Comparison of ENCODE assay signal across 33 cellular contexts in the genomic region with DNA sequence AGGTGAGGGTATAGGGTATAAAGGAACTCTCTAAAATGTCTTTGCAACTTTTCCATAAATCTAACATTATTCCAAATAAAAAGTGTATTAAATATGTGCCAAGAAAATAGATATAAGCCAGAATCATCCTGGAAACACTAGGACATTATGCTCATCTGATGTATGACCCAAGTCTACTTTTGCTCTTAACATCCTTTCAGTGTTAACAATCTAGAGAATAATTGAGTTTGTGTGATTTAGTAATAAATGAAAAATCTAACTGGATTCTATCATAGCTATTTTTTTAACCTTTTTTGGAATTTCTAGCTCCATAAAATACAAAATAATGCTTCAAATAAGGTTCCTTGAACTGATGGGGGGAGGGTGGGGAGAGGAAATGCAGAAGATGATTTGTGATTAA.
DNase-seq lines count a peak whose midpoint lies in the region; ATAC-seq and TF ChIP-seq lines count a peak whose summit lies in the region.
"Had no signal": no experiment of that assay in that cellular context is flagged by ENCODE, and none has a peak within 500 bp of the region (broad histone marks: within the 10 kb centered on the region; RNA-seq: fewer than 3 reads in every experiment).

No MANE protein-coding gene starts in this region.

- H3F3A ChIP-seq in SK-N-SH (replicated peaks; ENCODE audit: insufficient read depth), result peaks cover 6% of the 10 kb centered on the region

- H3K4me2 ChIP-seq in SK-N-SH, result no peak overlapping the region
- H3K4me2 ChIP-seq: A549; BLaER1; BLaER1 treated with 17β-estradiol and CSF1 and Interleukin-3, amounts not matched to agents 10 nM and 100 nM had no signal

- peaks cover 3% of the 10 kb centered on the region for H3K36me3 Mint-ChIP-seq in central memory CD8-positive, alpha-beta T cell (ENCODE audit: insufficient read depth)
- H3K36me3 Mint-ChIP-seq in stimulated activated naive B cell treated with anti-CD40 and anti-IgM and Interleukin-4, amounts not matched to agents 10 μg/mL and 1 μg/mL and 100 μg/mL, for 72 hours, result peaks cover 22 to 35% of the 10 kb centered on the region in 2 donors

- peak overlapping the region; percentile 16 for H3K27ac Mint-ChIP-seq in central memory CD8-positive, alpha-beta T cell (ENCODE audit: low read depth)
- peak overlapping the region; percentile 57 for H3K27ac Mint-ChIP-seq in stimulated activated naive B cell treated with anti-CD40 and anti-IgM and Interleukin-4, amounts not matched to agents 10 μg/mL and 1 μg/mL and 100 μg/mL, for 72 hours
- H3K27ac Mint-ChIP-seq: B cell; CD14-positive monocyte; CD4-positive, alpha-beta memory T cell; CD4-positive, alpha-beta T cell; CD4-positive, CD25-positive, alpha-beta regulatory T cell; CD8-positive, alpha-beta T cell had no signal

- no peak for ATAC-seq in SK-N-SH treated with all-trans-retinoic acid at 6 μM for 48 hours
- no peak for ATAC-seq in central memory CD8-positive, alpha-beta T cell (replicated peaks; ENCODE audit: extremely low read depth, poor library complexity, severe bottlenecking)
- no peak for ATAC-seq in stimulated activated naive B cell treated with anti-CD40 and anti-IgM and Interleukin-4, amounts not matched to agents 10 μg/mL and 1 μg/mL and 100 μg/mL, for 72 hours (replicated peaks)
- ATAC-seq: A549; CD8-positive, alpha-beta T cell had no signal

- 0 out of 2 replicates have a peak, but pooled peaks cover 9% of the 10 kb centered on the region for H3K9me3 ChIP-seq in SK-N-SH
- H3K9me3 ChIP-seq: BE2C, Caco-2 had no signal

- no peak overlapping the region for H3K4me3 Mint-ChIP-seq in central memory CD8-positive, alpha-beta T cell
- H3K4me3 Mint-ChIP-seq in stimulated activated naive B cell treated with anti-CD40 and anti-IgM and Interleukin-4, amounts not matched to agents 10 μg/mL and 1 μg/mL and 100 μg/mL, for 72 hours, result no peak overlapping the region
- H3K4me3 Mint-ChIP-seq: B cell; CD14-positive monocyte; CD4-positive, alpha-beta memory T cell; CD4-positive, alpha-beta T cell; CD4-positive, CD25-positive, alpha-beta regulatory T cell; CD8-positive, alpha-beta memory T cell; CD8-positive, alpha-beta T cell had no signal

- no peaks in the 10 kb centered on the region for H3K27me3 ChIP-seq in SK-N-SH (ENCODE audit: insufficient read depth)
- H3K27me3 ChIP-seq: BE2C; BLaER1; BLaER1 treated with 17β-estradiol and CSF1 and Interleukin-3, amounts not matched to agents 10 nM and 100 nM had no signal

- no peaks in the 10 kb centered on the region for H4K20me1 ChIP-seq in SK-N-SH (ENCODE audit: insufficient read depth)
- H4K20me1 ChIP-seq: BLaER1; BLaER1 treated with 17β-estradiol and CSF1 and Interleukin-3, amounts not matched to agents 10 nM and 100 nM had no signal

- peaks cover 0 to 9% of the 10 kb centered on the region in 2 experiments for H3K36me3 ChIP-seq in SK-N-SH (replicated peaks in 1 of 2; ENCODE audit: control insufficient read depth in 1 of 2, insufficient read depth in 2 of 2, low read length in 1 of 2)
- H3K36me3 ChIP-seq: BE2C had no signal

- no peaks in the 10 kb centered on the region for H3K9me2 ChIP-seq in SK-N-SH

- H3K4me1 Mint-ChIP-seq in central memory CD8-positive, alpha-beta T cell, result peaks cover 19% of the 10 kb centered on the region
- peaks cover 0 to 6% of the 10 kb centered on the region in 2 donors for H3K4me1 Mint-ChIP-seq in stimulated activated naive B cell treated with anti-CD40 and anti-IgM and Interleukin-4, amounts not matched to agents 10 μg/mL and 1 μg/mL and 100 μg/mL, for 72 hours
- H3K4me1 Mint-ChIP-seq: CD14-positive monocyte had no signal

- no peaks in the 10 kb centered on the region for H3K79me2 ChIP-seq in SK-N-SH (ENCODE audit: insufficient read depth)

- H3K9ac ChIP-seq in SK-N-SH, result no peak overlapping the region
- H3K9ac ChIP-seq: BLaER1; BLaER1 treated with 17β-estradiol and CSF1 and Interleukin-3, amounts not matched to agents 10 nM and 100 nM had no signal

- CTCF ChIA-PET in SK-N-SH (lab: Yijun Ruan, JAX), result no interaction called here

- H3K27me3 Mint-ChIP-seq in central memory CD8-positive, alpha-beta T cell, result no peaks in the 10 kb centered on the region
- H3K27me3 Mint-ChIP-seq in stimulated activated naive B cell treated with anti-CD40 and anti-IgM and Interleukin-4, amounts not matched to agents 10 μg/mL and 1 μg/mL and 100 μg/mL, for 72 hours, result no peaks in the 10 kb centered on the region
- H3K27me3 Mint-ChIP-seq: B cell; CD4-positive, alpha-beta memory T cell; CD4-positive, alpha-beta T cell; CD4-positive, CD25-positive, alpha-beta regulatory T cell; CD8-positive, alpha-beta memory T cell had no signal

- no peak for TF ChIP-seq EP300 in SK-N-SH (IDR thresholded peaks at IDR 0.05; ENCODE audit: borderline replicate concordance in 1 of 2, low read depth in 1 of 2, low read length in 1 of 2)

- no peak for TF ChIP-seq RAD21 in SK-N-SH (IDR thresholded peaks at IDR 0.05; ENCODE audit: low read length)

- H3K4me3 ChIP-seq in SK-N-SH (ENCODE audit: low read depth in 2 of 2, low read length in 1 of 2), result no peak overlapping the region
- H3K4me3 ChIP-seq: A549; BLaER1; BLaER1 treated with 17β-estradiol and CSF1 and Interleukin-3, amounts not matched to agents 10 nM and 100 nM had no signal

- TF ChIP-seq CTCF in SK-N-SH (IDR thresholded peaks at IDR 0.05), result no peak

- H3K4me1 ChIP-seq in SK-N-SH (ENCODE audit: control insufficient read depth in 1 of 2, insufficient read depth in 2 of 2, low read depth in 1 of 2, low read length in 1 of 2), result peaks cover 0 to 3% of the 10 kb centered on the region in 2 experiments; a peak in 1 of 4 replicates
- H3K4me1 ChIP-seq: A549; BE2C; BLaER1; BLaER1 treated with 17β-estradiol and CSF1 and Interleukin-3, amounts not matched to agents 10 nM and 100 nM; Caco-2 had no signal

- no peak overlapping the region for H2AFZ ChIP-seq in SK-N-SH (ENCODE audit: low read depth)

- peaks cover 14% of the 10 kb centered on the region for H3K9me3 Mint-ChIP-seq in central memory CD8-positive, alpha-beta T cell
- H3K9me3 Mint-ChIP-seq in stimulated activated naive B cell treated with anti-CD40 and anti-IgM and Interleukin-4, amounts not matched to agents 10 μg/mL and 1 μg/mL and 100 μg/mL, for 72 hours, result peaks cover 9 to 14% of the 10 kb centered on the region in 2 donors
- H3K9me3 Mint-ChIP-seq: CD4-positive, alpha-beta T cell had no signal

- POLR2A ChIA-PET in SK-N-SH (lab: Yijun Ruan, JAX), result no interaction called here

- DNase-seq in SK-N-SH (no peak), activated T-cell treated with anti-CD3 and anti-CD28 coated beads for 4 hours (no peak), HuH-7.5 (ENCODE audit: low spot score) (no peak)
- no peak for DNase-seq in central memory CD8-positive, alpha-beta T cell (ENCODE audit: low spot score in 2 of 2)
- no peak for DNase-seq in stimulated activated naive B cell treated with anti-CD40 and anti-IgM and Interleukin-4, amounts not matched to agents 10 μg/mL and 1 μg/mL and 100 μg/mL, for 72 hours
- DNase-seq: 8988T; ACHN; AML-193; BE2C; C1 segment of cervical spinal cord; Caco-2; Calu3; CD4-positive, alpha-beta memory T cell; CD4-positive, alpha-beta T cell; CD4-positive, CD25-positive, alpha-beta regulatory T cell; CD8-positive, alpha-beta memory T cell; CD8-positive, alpha-beta T cell; COR-L47; DMS 273 treated with DMSO at 0.1 percent for 48 hours; DMS153; DMS53; DMS79; DMS79 treated with DMSO at 0.1 percent for 48 hours; DND-41; EL had no signal

- no peak overlapping the region for H3K27ac ChIP-seq in SK-N-SH (ENCODE audit: low read depth in 2 of 2, low read length in 1 of 2)
- H3K27ac ChIP-seq: 22Rv1; A549; BLaER1; BLaER1 treated with 17β-estradiol and CSF1 and Interleukin-3, amounts not matched to agents 10 nM and 100 nM; C4-2B had no signal

TF ChIP-seq in SK-N-SH treated with all-trans-retinoic acid at 6 μM for 48 hours, 23 proteins besides CTCF, POLR2A, EP300 and RAD21 (continues in another document):
- TF ChIP-seq ZFP30 (CRISPR knock-in tag; IDR thresholded peaks at IDR 0.05) (no peak), ZNF70 (CRISPR knock-in tag; IDR thresholded peaks at IDR 0.05) (no peak), PPARA (CRISPR knock-in tag; IDR thresholded peaks at IDR 0.05; ENCODE audit: borderline replicate concordance) (no peak)
- TF ChIP-seq, protein P1, sequence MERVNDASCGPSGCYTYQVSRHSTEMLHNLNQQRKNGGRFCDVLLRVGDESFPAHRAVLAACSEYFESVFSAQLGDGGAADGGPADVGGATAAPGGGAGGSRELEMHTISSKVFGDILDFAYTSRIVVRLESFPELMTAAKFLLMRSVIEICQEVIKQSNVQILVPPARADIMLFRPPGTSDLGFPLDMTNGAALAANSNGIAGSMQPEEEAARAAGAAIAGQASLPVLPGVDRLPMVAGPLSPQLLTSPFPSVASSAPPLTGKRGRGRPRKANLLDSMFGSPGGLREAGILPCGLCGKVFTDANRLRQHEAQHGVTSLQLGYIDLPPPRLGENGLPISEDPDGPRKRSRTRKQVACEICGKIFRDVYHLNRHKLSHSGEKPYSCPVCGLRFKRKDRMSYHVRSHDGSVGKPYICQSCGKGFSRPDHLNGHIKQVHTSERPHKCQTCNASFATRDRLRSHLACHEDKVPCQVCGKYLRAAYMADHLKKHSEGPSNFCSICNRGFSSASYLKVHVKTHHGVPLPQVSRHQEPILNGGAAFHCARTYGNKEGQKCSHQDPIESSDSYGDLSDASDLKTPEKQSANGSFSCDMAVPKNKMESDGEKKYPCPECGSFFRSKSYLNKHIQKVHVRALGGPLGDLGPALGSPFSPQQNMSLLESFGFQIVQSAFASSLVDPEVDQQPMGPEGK (CRISPR knock-in tag; IDR thresholded peaks at IDR 0.05; ENCODE audit: borderline replicate concordance), result 0 out of 2 replicates have a peak, but pooled peaks have one; percentile 29

TF ChIP-seq in SK-N-SH, 30 proteins besides CTCF, POLR2A, EP300 and RAD21 (continues in another document):
- TF ChIP-seq RFX5 (IDR thresholded peaks at IDR 0.05; ENCODE audit: low read length) (no peak), FOXJ3 (CRISPR knock-in tag; IDR thresholded peaks at IDR 0.05) (no peak), TEAD4 (IDR thresholded peaks at IDR 0.05; ENCODE audit: borderline replicate concordance, insufficient read depth) (no peak), JUND (IDR thresholded peaks at IDR 0.05) (no peak), TAF1 (IDR thresholded peaks at IDR 0.05; ENCODE audit: borderline replicate concordance, low read depth, low read length) (no peak), POLR2AphosphoS5 (IDR thresholded peaks at IDR 0.05; ENCODE audit: low read depth, low read length) (no peak), GABPA (IDR thresholded peaks at IDR 0.05; ENCODE audit: low read depth) (no peak), RXRA (IDR thresholded peaks at IDR 0.05; ENCODE audit: borderline replicate concordance, low read depth) (no peak)
- TF ChIP-seq, protein P2, sequence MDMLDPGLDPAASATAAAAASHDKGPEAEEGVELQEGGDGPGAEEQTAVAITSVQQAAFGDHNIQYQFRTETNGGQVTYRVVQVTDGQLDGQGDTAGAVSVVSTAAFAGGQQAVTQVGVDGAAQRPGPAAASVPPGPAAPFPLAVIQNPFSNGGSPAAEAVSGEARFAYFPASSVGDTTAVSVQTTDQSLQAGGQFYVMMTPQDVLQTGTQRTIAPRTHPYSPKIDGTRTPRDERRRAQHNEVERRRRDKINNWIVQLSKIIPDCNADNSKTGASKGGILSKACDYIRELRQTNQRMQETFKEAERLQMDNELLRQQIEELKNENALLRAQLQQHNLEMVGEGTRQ (IDR thresholded peaks at IDR 0.05; ENCODE audit: borderline replicate concordance, low read depth, low read length), result no peak
